10 cellular contexts compared by ENCODE assay signal in the genomic region with DNA sequence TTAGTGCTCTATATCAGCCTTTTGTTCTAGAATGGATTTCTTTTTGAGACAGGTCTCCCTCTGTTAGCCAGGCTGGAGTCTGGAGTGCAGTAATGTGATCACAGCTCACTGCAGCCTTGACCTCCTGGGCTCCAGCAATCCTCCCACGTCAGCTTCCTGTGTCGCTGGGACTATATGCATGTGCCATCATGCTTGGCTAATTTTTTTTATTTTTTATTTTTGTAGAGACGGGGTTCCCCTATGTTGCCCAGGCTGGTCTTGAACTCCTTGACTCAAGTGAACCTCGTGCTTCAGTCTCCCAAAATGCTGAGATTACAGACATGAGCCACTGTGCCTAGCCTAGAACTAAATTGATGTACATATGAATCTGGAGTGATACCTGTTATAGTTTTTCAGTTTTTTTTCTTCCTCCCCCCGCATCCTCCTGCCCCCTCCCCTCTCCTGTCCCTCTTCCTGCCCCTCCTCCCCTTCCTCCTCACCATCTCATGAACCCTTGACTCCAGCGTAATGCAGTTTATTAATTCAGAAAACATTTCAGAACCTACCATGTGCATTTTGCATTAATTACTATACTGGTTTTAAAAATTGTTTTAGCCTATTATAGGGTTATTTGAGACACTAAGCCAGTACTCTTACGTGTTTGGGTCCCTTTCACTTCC. TPM values are rescaled to one million over a fixed set of nuclear protein-coding genes. Genes with fewer than 3 reads are reported as not detected.
DNase-seq lines count a peak whose midpoint lies in the region; ATAC-seq and TF ChIP-seq lines count a peak whose summit lies in the region.
"Had no signal": no experiment of that assay in that cellular context is flagged by ENCODE, and none has a peak within 500 bp of the region (broad histone marks: within the 10 kb centered on the region; RNA-seq: fewer than 3 reads in every experiment).

No MANE protein-coding gene starts in this region.

- H3K4me3 ChIP-seq in CD8-positive, alpha-beta T cell (ENCODE audit: low read depth, low read length), result no peak overlapping the region
- no peak overlapping the region for H3K4me3 ChIP-seq in esophagus squamous epithelium

- TF ChIP-seq CTCF in CD8-positive, alpha-beta T cell (IDR thresholded peaks at IDR 0.05), result no peak
- TF ChIP-seq CTCF in chondrocyte (IDR thresholded peaks at IDR 0.05) (no peak), esophagus squamous epithelium (IDR thresholded peaks at IDR 0.05) (no peak)

- intact Hi-C loops in CD8-positive, alpha-beta T cell (cut with DNase I, micrococcal nuclease), result loop anchor here in 1 of 2 experiments (5.0 kb wide), 2 partner anchors 39 to 134 kb away; a partner anchor contains a TSS
- intact Hi-C loops in esophagus squamous epithelium (cut with DNase I), result no loop called here

- H3K27me3 Mint-ChIP-seq in CD8-positive, alpha-beta T cell (ENCODE audit: low read depth), result no peaks in the 10 kb centered on the region
- no peaks in the 10 kb centered on the region for H3K27me3 Mint-ChIP-seq in chondrocyte (ENCODE audit: low read depth)

- POLR2A ChIA-PET in CD8-positive, alpha-beta T cell (lab: Charles Lee), result interaction anchor here (0.6 to 1.1 kb wide), 2 partner anchors 10 to 23 kb away, joined by 3 to 4 read pairs; no protein-coding TSS in a partner anchor

- CTCF ChIA-PET in CD8-positive, alpha-beta T cell (lab: Charles Lee), result interaction anchor here (0.7 to 3.8 kb wide), 3 partner anchors 34 to 94 kb away, joined by 3 to 20 read pairs (median 6); no protein-coding TSS in a partner anchor

- TF ChIP-seq POLR2A in esophagus squamous epithelium (IDR thresholded peaks at IDR 0.05), result no peak

- H3K36me3 ChIP-seq in CD8-positive, alpha-beta T cell (ENCODE audit: insufficient read depth, low read length), result no peaks in the 10 kb centered on the region
- H3K36me3 ChIP-seq in esophagus squamous epithelium, result no peaks in the 10 kb centered on the region

- peak overlapping the region; percentile 95 for H3K27ac Mint-ChIP-seq in CD8-positive, alpha-beta T cell
- H3K27ac Mint-ChIP-seq in chondrocyte (ENCODE audit: unreplicated experiment), result peak overlapping the region; percentile 24

- 39 to 53% methylated on average over 7 of the region's 7 CpGs for WGBS in esophagus squamous epithelium, 2 donors

- H3K4me3 Mint-ChIP-seq in CD8-positive, alpha-beta T cell, result peak overlapping the region; percentile 13
- H3K4me3 Mint-ChIP-seq in chondrocyte (ENCODE audit: unreplicated experiment), result no peak overlapping the region

- H3K4me1 ChIP-seq in CD8-positive, alpha-beta T cell (ENCODE audit: insufficient read depth, low read length), result peaks cover 95% of the 10 kb centered on the region
- H3K4me1 ChIP-seq in esophagus squamous epithelium, result peaks cover 7 to 72% (median 27%) of the 10 kb centered on the region in 3 donors

- H3K36me3 Mint-ChIP-seq in CD8-positive, alpha-beta T cell, result peaks cover 33% of the 10 kb centered on the region
- no peaks in the 10 kb centered on the region for H3K36me3 Mint-ChIP-seq in chondrocyte (ENCODE audit: low read depth)

- no peaks in the 10 kb centered on the region for H3K9me3 Mint-ChIP-seq in CD8-positive, alpha-beta T cell
- H3K9me3 Mint-ChIP-seq in chondrocyte (ENCODE audit: low read depth), result no peaks in the 10 kb centered on the region

- ATAC-seq in CD8-positive, alpha-beta T cell, result peak; percentile 11
- ATAC-seq in GM19395 (IDR thresholded peaks at IDR 0.05; ENCODE audit: unreplicated experiment) (peak; percentile 37), HG03565 (IDR thresholded peaks at IDR 0.05; ENCODE audit: unreplicated experiment) (peak; percentile 36)

- no peak overlapping the region for H3K27ac ChIP-seq in CD8-positive, alpha-beta T cell (ENCODE audit: low read depth, low read length)
- H3K27ac ChIP-seq in esophagus squamous epithelium, result no peak overlapping the region

- H3K9me3 ChIP-seq in CD8-positive, alpha-beta T cell (ENCODE audit: low read length), result no peaks in the 10 kb centered on the region
- H3K9me3 ChIP-seq in esophagus squamous epithelium, result no peaks in the 10 kb centered on the region
- H3K9me3 ChIP-seq: Caco-2 had no signal

- peak in 1 of 7 experiments; percentile 51 for DNase-seq in CD8-positive, alpha-beta T cell
- DNase-seq in chondrocyte (ENCODE audit: low spot score) (no peak), esophagus squamous epithelium (lab: John Stamatoyannopoulos, UW) (no peak), NCI-H2171 (lab: John Stamatoyannopoulos, UW) (no peak), cerebellar nuclear complex (lab: John Stamatoyannopoulos, UW) (no peak), DMS153 treated with DMSO at 0.1 percent for 48 hours (lab: John Stamatoyannopoulos, UW; ENCODE audit: unreplicated experiment) (no peak)
- DNase-seq: Caco-2; stimulated activated CD4-positive, alpha-beta T cell treated with anti-CD3 and anti-CD28 coated beads, Interleukin-4, amount 100 ng/mL, for 24 hours had no signal

- no peaks in the 10 kb centered on the region for H3K27me3 ChIP-seq in CD8-positive, alpha-beta T cell (ENCODE audit: insufficient read depth, low read length)
- no peaks in the 10 kb centered on the region for H3K27me3 ChIP-seq in esophagus squamous epithelium

- peaks cover 93% of the 10 kb centered on the region for H3K4me1 Mint-ChIP-seq in CD8-positive, alpha-beta T cell (ENCODE audit: low read depth)
- peaks cover 53% of the 10 kb centered on the region for H3K4me1 Mint-ChIP-seq in chondrocyte (ENCODE audit: low read depth)

RNA-seq across cellular contexts. Expression of a gene that starts 37.4 kb away (rescaled TPM):
- total RNA-seq in CD8-positive, alpha-beta T cell, result 10 to 100 TPM; 62.3 to 63.0 TPM
- total RNA-seq in chondrocyte (15.0 to 22.3 TPM (median 19.5 TPM) in 3 replicates), esophagus squamous epithelium (10 to 100 TPM; 19.5 to 44.6 (median 34.9) TPM)
